Comparison of ENCODE assay signal across 27 cellular contexts in genomic region chr17:77229786-77230435, GRCh38.
"Had no signal": no experiment of that assay in that cellular context is flagged by ENCODE, and none has a peak within 500 bp of the region (broad histone marks: within the 10 kb centered on the region; RNA-seq: fewer than 3 reads in every experiment).

No MANE protein-coding gene starts in this region.

- H3K36me3 ChIP-seq: brain microvascular endothelial cell, esophagus squamous epithelium, gastroesophageal sphincter had no signal

- H3K9me3 ChIP-seq: esophagus squamous epithelium, gastroesophageal sphincter had no signal

- H3K4me3 ChIP-seq: esophagus squamous epithelium, gastroesophageal sphincter had no signal

- DNase-seq: activated CD4-positive, alpha-beta memory T cell treated with anti-CD3 and anti-CD28 coated beads, Interleukin-2, amount 10 ng/mL, durations not matched to agents 7 days and 5 days; activated CD4-positive, alpha-beta T cell treated with anti-CD3 and anti-CD28 coated beads for 1 hour; activated CD4-positive, alpha-beta T cell treated with anti-CD3 and anti-CD28 coated beads for 4 hours; activated CD4-positive, alpha-beta T cell treated with anti-CD3 and anti-CD28 coated beads, Interleukin-2, amount 10 ng/mL, durations not matched to agents 7 days and 5 days; activated CD4-positive, alpha-beta T cell treated with anti-CD3 and anti-CD28 coated beads, Interleukin-2, amount 50 U/mL, for 4 hours; activated CD8-positive, alpha-beta memory T cell treated with anti-CD3 and anti-CD28 coated beads, Interleukin-2, amount 50 U/mL, for 48 hours; activated gamma-delta T cell; activated naive CD4-positive, alpha-beta T cell; activated naive CD4-positive, alpha-beta T cell treated with anti-CD3 and anti-CD28 coated beads, Interleukin-2, amount 10 ng/mL, durations not matched to agents 7 days and 5 days; activated naive CD8-positive, alpha-beta T cell treated with anti-CD3 and anti-CD28 coated beads, Interleukin-2, amount 10 ng/mL, durations not matched to agents 7 days and 5 days; activated T-cell treated with anti-CD3 and anti-CD28 coated beads for 4 hours; activated T-cell treated with anti-CD3 and anti-CD28 coated beads, Interleukin-2, amount 50 U/mL, for 24 hours; activated T-cell treated with anti-CD3 and anti-CD28 coated beads, Interleukin-2, amount 50 U/mL, for 72 hours; brain microvascular endothelial cell; cortex of kidney; dermis blood vessel endothelial cell; effector CD4-positive, alpha-beta T cell; effector memory CD8-positive, alpha-beta T cell; esophagus squamous epithelium; foreskin melanocyte; T-helper 1 cell; T-helper 17 cell had no signal

- H3K27ac ChIP-seq: brain microvascular endothelial cell, epithelial cell of prostate, esophagus squamous epithelium, gastroesophageal sphincter, VCaP had no signal

- ATAC-seq: activated naive CD4-positive, alpha-beta T cell treated with anti-CD3 and anti-CD28 coated beads, Interleukin-2, amount 50 U/mL, for 72 hours; activated T-cell treated with anti-CD3 and anti-CD28 coated beads, Interleukin-2, amount 50 U/mL, for 72 hours; effector memory CD8-positive, alpha-beta T cell; gastroesophageal sphincter; T-helper 17 cell; WTC11 had no signal

- H3K27me3 ChIP-seq: brain microvascular endothelial cell, esophagus squamous epithelium, gastroesophageal sphincter had no signal
